ENCODE assay signal across 1 cellular context in genomic region chr5:34552686-34553085, GRCh38.
A peak's percentile ranks its signal among the peaks of the same experiment; 100 is the strongest.
TF ChIP-seq lines count a peak whose summit lies in the region.

No MANE protein-coding gene starts in this region.

TF ChIP-seq in GM12878, 131 proteins besides CTCF, POLR2A, EP300 and RAD21 (continued from another document):
- TF ChIP-seq REST (IDR thresholded peaks at IDR 0.05; ENCODE audit: low read depth, low read length) = peak; percentile 65; the same call in 1 of the 2 replicates
- no peak for TF ChIP-seq ZNF384 (IDR thresholded peaks at IDR 0.05; ENCODE audit: borderline replicate concordance, low read depth, low read length)
